In the genomic region with DNA sequence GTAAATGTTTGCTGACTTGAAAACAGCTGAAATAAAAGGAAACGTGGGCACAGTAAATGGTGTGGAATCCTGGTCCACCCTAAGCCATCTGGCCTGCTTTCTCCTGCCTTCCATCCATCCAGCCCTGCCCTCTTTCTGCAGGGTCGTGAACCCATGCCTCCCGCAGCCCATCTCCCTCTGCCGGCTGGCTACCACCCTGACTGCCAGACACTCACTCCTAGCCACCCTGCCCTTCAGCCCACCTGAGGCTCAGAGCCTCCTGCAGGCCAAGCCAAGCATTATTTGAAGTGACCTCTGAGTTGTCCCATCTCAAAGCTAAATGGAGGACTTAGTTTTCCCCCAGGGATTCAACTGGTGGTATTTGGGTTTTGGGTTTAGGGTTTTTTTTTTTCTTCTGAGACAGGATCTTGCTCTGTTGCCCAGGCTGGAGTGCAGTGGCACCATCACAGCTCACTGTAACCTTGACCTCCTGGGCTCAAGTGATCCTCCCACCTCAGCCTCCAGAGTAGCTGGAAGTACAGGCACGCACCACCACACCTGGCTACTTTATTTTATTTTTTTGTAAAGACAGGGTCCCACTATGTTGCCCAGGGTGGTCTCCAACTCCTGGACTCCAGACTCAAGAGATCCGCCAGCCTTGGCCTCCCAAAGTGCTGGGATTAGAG, we compare ENCODE assay signal across 2 cellular contexts.
TF ChIP-seq lines count a peak whose summit lies in the region.

No MANE protein-coding gene starts in this region.

TF ChIP-seq in SK-N-SH, 30 proteins besides CTCF, POLR2A, EP300 and RAD21 (continued from another document):
- TF ChIP-seq, protein P1, sequence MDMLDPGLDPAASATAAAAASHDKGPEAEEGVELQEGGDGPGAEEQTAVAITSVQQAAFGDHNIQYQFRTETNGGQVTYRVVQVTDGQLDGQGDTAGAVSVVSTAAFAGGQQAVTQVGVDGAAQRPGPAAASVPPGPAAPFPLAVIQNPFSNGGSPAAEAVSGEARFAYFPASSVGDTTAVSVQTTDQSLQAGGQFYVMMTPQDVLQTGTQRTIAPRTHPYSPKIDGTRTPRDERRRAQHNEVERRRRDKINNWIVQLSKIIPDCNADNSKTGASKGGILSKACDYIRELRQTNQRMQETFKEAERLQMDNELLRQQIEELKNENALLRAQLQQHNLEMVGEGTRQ (IDR thresholded peaks at IDR 0.05; ENCODE audit: borderline replicate concordance, low read depth, low read length) = no peak
- TF ChIP-seq JUND (IDR thresholded peaks at IDR 0.05) = no peak
- no peak for TF ChIP-seq ZBTB33 (IDR thresholded peaks at IDR 0.05; ENCODE audit: borderline replicate concordance, low read depth)
- TF ChIP-seq, protein P2, sequence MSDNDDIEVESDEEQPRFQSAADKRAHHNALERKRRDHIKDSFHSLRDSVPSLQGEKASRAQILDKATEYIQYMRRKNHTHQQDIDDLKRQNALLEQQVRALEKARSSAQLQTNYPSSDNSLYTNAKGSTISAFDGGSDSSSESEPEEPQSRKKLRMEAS (IDR thresholded peaks at IDR 0.05; ENCODE audit: low read depth) = no peak
- TF ChIP-seq POLR2AphosphoS5 (IDR thresholded peaks at IDR 0.05; ENCODE audit: low read depth, low read length) = no peak
- no peak for TF ChIP-seq SMC3 (IDR thresholded peaks at IDR 0.05; ENCODE audit: low read depth, low read length)
- no peak for TF ChIP-seq TAF1 (IDR thresholded peaks at IDR 0.05; ENCODE audit: borderline replicate concordance, low read depth, low read length)
- TF ChIP-seq RCOR1 (IDR thresholded peaks at IDR 0.05; ENCODE audit: low read length) = no peak
- TF ChIP-seq ELF1 (IDR thresholded peaks at IDR 0.05) = no peak

TF ChIP-seq in SK-N-SH treated with all-trans-retinoic acid at 6 μM for 48 hours, 23 proteins besides CTCF, POLR2A, EP300 and RAD21 (continued from another document):
- TF ChIP-seq, protein P3, sequence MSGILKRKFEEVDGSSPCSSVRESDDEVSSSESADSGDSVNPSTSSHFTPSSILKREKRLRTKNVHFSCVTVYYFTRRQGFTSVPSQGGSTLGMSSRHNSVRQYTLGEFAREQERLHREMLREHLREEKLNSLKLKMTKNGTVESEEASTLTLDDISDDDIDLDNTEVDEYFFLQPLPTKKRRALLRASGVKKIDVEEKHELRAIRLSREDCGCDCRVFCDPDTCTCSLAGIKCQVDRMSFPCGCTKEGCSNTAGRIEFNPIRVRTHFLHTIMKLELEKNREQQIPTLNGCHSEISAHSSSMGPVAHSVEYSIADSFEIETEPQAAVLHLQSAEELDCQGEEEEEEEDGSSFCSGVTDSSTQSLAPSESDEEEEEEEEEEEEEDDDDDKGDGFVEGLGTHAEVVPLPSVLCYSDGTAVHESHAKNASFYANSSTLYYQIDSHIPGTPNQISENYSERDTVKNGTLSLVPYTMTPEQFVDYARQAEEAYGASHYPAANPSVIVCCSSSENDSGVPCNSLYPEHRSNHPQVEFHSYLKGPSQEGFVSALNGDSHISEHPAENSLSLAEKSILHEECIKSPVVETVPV (CRISPR knock-in tag; IDR thresholded peaks at IDR 0.05) = no peak
- TF ChIP-seq PPARA (CRISPR knock-in tag; IDR thresholded peaks at IDR 0.05; ENCODE audit: borderline replicate concordance) (no peak), POU6F1 (CRISPR knock-in tag; IDR thresholded peaks at IDR 0.05; ENCODE audit: borderline replicate concordance, low read depth) (no peak), RARB (CRISPR knock-in tag; IDR thresholded peaks at IDR 0.05) (no peak), ZFP30 (CRISPR knock-in tag; IDR thresholded peaks at IDR 0.05) (no peak)
